ENCODE assay signal across 29 cellular contexts in the genomic region with DNA sequence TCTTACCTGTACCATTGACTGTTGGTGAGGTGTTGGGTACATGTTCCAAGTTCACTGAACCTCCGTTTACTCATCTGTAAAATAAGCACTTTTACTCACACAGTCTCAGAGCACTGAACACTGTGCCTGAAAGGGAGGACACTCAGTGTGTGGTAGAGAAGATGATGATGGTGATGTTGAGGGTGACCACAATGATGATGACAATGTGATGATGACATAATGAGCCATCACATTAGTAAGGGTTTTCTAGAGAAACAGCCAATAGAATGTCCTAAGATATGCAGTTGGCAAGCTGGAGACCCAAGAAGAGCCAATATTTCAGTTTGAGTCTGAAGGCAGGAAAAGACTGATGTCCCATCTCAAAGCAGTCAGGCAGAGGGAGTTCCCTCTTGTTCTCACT.
DNase-seq lines count a peak whose midpoint lies in the region; ATAC-seq and TF ChIP-seq lines count a peak whose summit lies in the region.
"Had no signal": no experiment of that assay in that cellular context is flagged by ENCODE, and none has a peak within 500 bp of the region (broad histone marks: within the 10 kb centered on the region; RNA-seq: fewer than 3 reads in every experiment).

No MANE protein-coding gene starts in this region.

- H3K27ac Mint-ChIP-seq in T-helper 2 cell treated with Interferon-gamma antibody and Interleukin-4, amounts not matched to agents 5 μg/mL and 100 μg/mL, for 36 hours, result no peak overlapping the region
- H3K27ac Mint-ChIP-seq in activated CD4-positive, alpha-beta T cell treated with anti-CD3 and anti-CD28 coated beads, Interleukin-2, amount 10 ng/mL, durations not matched to agents 24 days and 14 days, result no peak overlapping the region
- H3K27ac Mint-ChIP-seq: activated naive CD8-positive, alpha-beta T cell; mesothelial cell of epicardium; stimulated activated naive CD8-positive, alpha-beta T cell treated with anti-CD3 and anti-CD28 coated beads, Interleukin-15, amount 100 ng/mL, for 72 hours; T-helper 1 cell treated with Interleukin-12 subunit alpha and Interleukin-12 subunit beta and Interleukin-4 antibody, amounts not matched to agents 30 μg/mL and 1 μg/mL, for 36 hours had no signal

- no peaks in the 10 kb centered on the region for H3K27me3 Mint-ChIP-seq in T-helper 2 cell treated with Interferon-gamma antibody and Interleukin-4, amounts not matched to agents 5 μg/mL and 100 μg/mL, for 36 hours (ENCODE audit: low read depth)
- H3K27me3 Mint-ChIP-seq in activated CD4-positive, alpha-beta T cell treated with anti-CD3 and anti-CD28 coated beads, Interleukin-2, amount 10 ng/mL, durations not matched to agents 24 days and 14 days, result no peaks in the 10 kb centered on the region
- H3K27me3 Mint-ChIP-seq: activated naive CD8-positive, alpha-beta T cell had no signal

- ATAC-seq in omental fat pad (ENCODE audit: low FRiP score), result peak; percentile 35
- ATAC-seq: HCT116; sciatic nerve; stimulated activated naive CD8-positive, alpha-beta T cell treated with anti-CD3 and anti-CD28 coated beads, Interleukin-15, amount 100 ng/mL, for 72 hours had no signal

- H3K36me3 Mint-ChIP-seq in T-helper 2 cell treated with Interferon-gamma antibody and Interleukin-4, amounts not matched to agents 5 μg/mL and 100 μg/mL, for 36 hours (ENCODE audit: low read depth), result no peaks in the 10 kb centered on the region
- no peaks in the 10 kb centered on the region for H3K36me3 Mint-ChIP-seq in activated CD4-positive, alpha-beta T cell treated with anti-CD3 and anti-CD28 coated beads, Interleukin-2, amount 10 ng/mL, durations not matched to agents 24 days and 14 days (ENCODE audit: low read depth)
- H3K36me3 Mint-ChIP-seq: activated naive CD8-positive, alpha-beta T cell had no signal

- intact Hi-C loops in activated CD4-positive, alpha-beta T cell treated with anti-CD3 and anti-CD28 coated beads, Interleukin-2, amount 10 ng/mL, durations not matched to agents 24 days and 14 days (cut with micrococcal nuclease), result loop anchor here (2.0 kb wide), 1 partner anchor 261 kb away; no protein-coding TSS in a partner anchor

- H3K9me3 Mint-ChIP-seq in T-helper 2 cell treated with Interferon-gamma antibody and Interleukin-4, amounts not matched to agents 5 μg/mL and 100 μg/mL, for 36 hours, result no peaks in the 10 kb centered on the region
- no peaks in the 10 kb centered on the region for H3K9me3 Mint-ChIP-seq in activated CD4-positive, alpha-beta T cell treated with anti-CD3 and anti-CD28 coated beads, Interleukin-2, amount 10 ng/mL, durations not matched to agents 24 days and 14 days
- H3K9me3 Mint-ChIP-seq: T-helper 1 cell treated with Interleukin-12 subunit alpha and Interleukin-12 subunit beta and Interleukin-4 antibody, amounts not matched to agents 30 μg/mL and 1 μg/mL, for 36 hours had no signal

- DNase-seq in EH (ENCODE audit: low read depth) (peak; percentile 60), NCI-H226 (peak; percentile 26), astrocyte of the spinal cord (ENCODE audit: low read depth, low spot score) (peak; percentile 39), omental fat pad (ENCODE audit: low spot score) (no peak), NCI-H2029 treated with DMSO at 0.1 percent for 48 hours (lab: John Stamatoyannopoulos, UW) (no peak)
- DNase-seq in T-helper 2 cell treated with Interferon-gamma antibody and Interleukin-4, amounts not matched to agents 5 μg/mL and 100 μg/mL, for 36 hours (ENCODE audit: low spot score), result no peak
- DNase-seq in activated CD4-positive, alpha-beta T cell treated with anti-CD3 and anti-CD28 coated beads, Interleukin-2, amount 10 ng/mL, durations not matched to agents 24 days and 14 days, result no peak
- DNase-seq: activated CD4-positive, alpha-beta T cell treated with anti-CD3 and anti-CD28 coated beads for 1 hour; activated effector memory CD4-positive, alpha-beta T cell treated with Interleukin-2 at 50 U/mL for 16 hours; anterior cingulate cortex; central memory CD4-positive, alpha-beta T cell; cortex of kidney; effector memory CD4-positive, alpha-beta T cell; GF-D8; Karpas-422; kidney; MV-4-11; NCI-H1436; NCI-H446; NCI-H748 treated with DMSO at 0.1 percent for 48 hours; RPMI8226; stimulated activated CD8-positive, alpha-beta memory T cell treated with anti-CD3 and anti-CD28 coated beads, Interleukin-4, amount 100 ng/mL, for 48 hours; stimulated activated naive CD8-positive, alpha-beta T cell treated with anti-CD3 and anti-CD28 coated beads, Interleukin-15, amount 100 ng/mL, for 72 hours had no signal

- H3K4me3 Mint-ChIP-seq in T-helper 2 cell treated with Interferon-gamma antibody and Interleukin-4, amounts not matched to agents 5 μg/mL and 100 μg/mL, for 36 hours, result no peak overlapping the region
- no peak overlapping the region for H3K4me3 Mint-ChIP-seq in activated CD4-positive, alpha-beta T cell treated with anti-CD3 and anti-CD28 coated beads, Interleukin-2, amount 10 ng/mL, durations not matched to agents 24 days and 14 days
- H3K4me3 Mint-ChIP-seq: activated naive CD8-positive, alpha-beta T cell; mesothelial cell of epicardium; stimulated activated naive CD8-positive, alpha-beta T cell treated with anti-CD3 and anti-CD28 coated beads, Interleukin-15, amount 100 ng/mL, for 72 hours; T-helper 1 cell treated with Interleukin-12 subunit alpha and Interleukin-12 subunit beta and Interleukin-4 antibody, amounts not matched to agents 30 μg/mL and 1 μg/mL, for 36 hours had no signal

- H3K4me1 Mint-ChIP-seq in T-helper 2 cell treated with Interferon-gamma antibody and Interleukin-4, amounts not matched to agents 5 μg/mL and 100 μg/mL, for 36 hours (ENCODE audit: low read depth), result no peaks in the 10 kb centered on the region
- H3K4me1 Mint-ChIP-seq in activated CD4-positive, alpha-beta T cell treated with anti-CD3 and anti-CD28 coated beads, Interleukin-2, amount 10 ng/mL, durations not matched to agents 24 days and 14 days, result no peaks in the 10 kb centered on the region
- H3K4me1 Mint-ChIP-seq: stimulated activated naive CD8-positive, alpha-beta T cell treated with anti-CD3 and anti-CD28 coated beads, Interleukin-15, amount 100 ng/mL, for 72 hours had no signal

- H3K4me3 ChIP-seq in astrocyte of the spinal cord (ENCODE audit: low read depth, low read length), result no peak overlapping the region
- H3K4me3 ChIP-seq: BLaER1 had no signal

- TF ChIP-seq CTCF in astrocyte of the spinal cord (IDR thresholded peaks at IDR 0.05; ENCODE audit: low read depth, low read length) (no peak), omental fat pad (IDR thresholded peaks at IDR 0.05) (no peak)

- in situ Hi-C loops in astrocyte of the spinal cord (cut with HindIII; ENCODE audit: low sequenced_read_pairs), result no loop called here

Comparison
In these comparisons a context has a peak if more than half of its experiments do, and no peak if none do; other contexts are left out.
1. DNase-seq: peak in EH (single experiment), NCI-H226 (single experiment) and astrocyte of the spinal cord (single experiment); none in omental fat pad (single experiment), T-helper 2 cell treated with Interferon-gamma antibody and Interleukin-4, amounts not matched to agents 5 μg/mL and 100 μg/mL, for 36 hours (single experiment), NCI-H2029 treated with DMSO at 0.1 percent for 48 hours (single experiment) and activated CD4-positive, alpha-beta T cell treated with anti-CD3 and anti-CD28 coated beads, Interleukin-2, amount 10 ng/mL, durations not matched to agents 24 days and 14 days (single experiment).